Comparison of ENCODE assay signal across 7 cellular contexts in the genomic region with DNA sequence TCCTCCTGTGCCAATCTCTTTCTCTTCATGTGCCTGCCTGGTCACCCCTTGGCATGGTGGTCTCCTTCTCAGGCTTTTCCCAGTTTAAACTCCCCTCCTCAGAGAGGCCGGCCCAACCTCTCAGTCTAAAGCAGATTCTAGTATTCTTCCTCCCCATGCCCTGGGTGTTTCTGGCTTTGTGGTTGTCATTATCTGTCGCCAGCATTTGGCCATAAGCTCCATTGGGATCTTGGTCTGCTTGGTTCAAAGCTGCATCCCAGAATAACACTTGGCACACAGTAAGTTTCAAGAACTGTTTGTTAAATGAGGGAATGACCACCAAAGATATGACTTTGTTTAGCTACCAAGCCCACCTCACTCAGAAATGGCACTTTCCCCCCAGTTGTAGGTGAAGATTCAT.
"Had no signal": no experiment of that assay in that cellular context is flagged by ENCODE, and none has a peak within 500 bp of the region (broad histone marks: within the 10 kb centered on the region; RNA-seq: fewer than 3 reads in every experiment).

No MANE protein-coding gene starts in this region.

- DNase-seq: H9, HCEC 1CT, HFFc6, IMR-90, KG1 had no signal

- H3K27ac Mint-ChIP-seq: GM23338, H9, HFFc6 had no signal

- H3K4me3 ChIP-seq: GM23338, K562 had no signal

- ATAC-seq: K562 had no signal

- H3K4me3 Mint-ChIP-seq: GM23338, H9, HFFc6 had no signal
